In the genomic region with DNA sequence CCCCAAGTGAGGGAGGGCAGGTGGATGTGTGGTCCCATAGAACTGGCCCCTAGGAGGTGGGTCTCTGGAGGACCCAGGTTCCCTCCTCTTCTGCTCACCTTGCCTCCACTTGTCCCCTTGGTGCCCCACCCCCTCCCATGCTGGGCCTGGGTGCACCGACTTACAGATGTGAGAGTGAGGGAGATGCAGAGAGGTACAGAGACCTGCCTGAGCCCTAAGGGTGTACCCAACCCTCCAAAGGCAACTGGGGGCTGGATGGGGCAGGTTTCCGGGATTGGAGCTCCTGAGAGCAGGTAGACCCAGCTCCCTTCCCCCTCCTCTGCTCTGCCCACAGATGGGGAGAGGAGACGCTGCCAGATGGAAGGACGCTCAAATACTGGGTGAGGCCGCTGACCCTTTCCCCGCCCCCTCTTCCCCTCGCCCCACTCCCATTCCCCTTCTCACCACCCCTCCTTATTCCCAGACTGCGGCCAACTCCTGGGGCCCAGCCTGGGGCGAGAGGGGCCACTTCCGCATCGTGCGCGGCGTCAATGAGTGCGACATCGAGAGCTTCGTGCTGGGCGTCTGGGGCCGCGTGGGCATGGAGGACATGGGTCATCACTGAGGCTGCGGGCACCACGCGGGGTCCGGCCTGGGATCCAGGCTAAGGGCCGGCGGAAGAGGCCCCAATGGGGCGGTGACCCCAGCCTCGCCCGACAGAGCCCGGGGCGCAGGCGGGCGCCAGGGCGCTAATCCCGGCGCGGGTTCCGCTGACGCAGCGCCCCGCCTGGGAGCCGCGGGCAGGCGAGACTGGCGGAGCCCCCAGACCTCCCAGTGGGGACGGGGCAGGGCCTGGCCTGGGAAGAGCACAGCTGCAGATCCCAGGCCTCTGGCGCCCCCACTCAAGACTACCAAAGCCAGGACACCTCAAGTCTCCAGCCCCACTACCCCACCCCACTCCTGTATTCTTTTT, we compare ENCODE assay signal across 17 cellular contexts. TPM values are rescaled to one million over a fixed set of nuclear protein-coding genes. Genes with fewer than 3 reads are reported as not detected.
DNase-seq lines count a peak whose midpoint lies in the region; ATAC-seq and TF ChIP-seq lines count a peak whose summit lies in the region.
"Had no signal": no experiment of that assay in that cellular context is flagged by ENCODE, and none has a peak within 500 bp of the region (broad histone marks: within the 10 kb centered on the region; RNA-seq: fewer than 3 reads in every experiment).

No MANE protein-coding gene starts in this region.

- TF ChIP-seq CTCF in coronary artery (IDR thresholded peaks at IDR 0.05) (no peak), tibial artery (IDR thresholded peaks at IDR 0.05) (no peak), PC-3 (conservative IDR thresholded peaks at IDR 0.05; ENCODE audit: low read depth, low read length) (no peak)

- no peaks in the 10 kb centered on the region for H3F3A ChIP-seq in PC-3 (ENCODE audit: low read length, unreplicated experiment)

- no peaks in the 10 kb centered on the region for H3K4me1 ChIP-seq in naive thymus-derived CD4-positive, alpha-beta T cell (ENCODE audit: control insufficient read depth in 2 of 2, insufficient read depth in 2 of 2, low read length in 2 of 2)
- H3K4me1 ChIP-seq in tibial artery (peaks cover 0 to 97% (median 83%) of the 10 kb centered on the region in 4 donors), PC-3 (ENCODE audit: insufficient read depth, low read length) (peaks cover 59% of the 10 kb centered on the region)
- H3K4me1 ChIP-seq: parathyroid adenoma had no signal

- no peaks in the 10 kb centered on the region for H3K9me3 ChIP-seq in naive thymus-derived CD4-positive, alpha-beta T cell (ENCODE audit: control insufficient read depth in 2 of 3, low read length in 3 of 3)
- H3K9me3 ChIP-seq in tibial artery (no peaks in the 10 kb centered on the region), PC-3 (ENCODE audit: low read length) (no peaks in the 10 kb centered on the region)

- intact Hi-C loops in activated CD4-positive, alpha-beta memory T cell treated with anti-CD3 and anti-CD28 coated beads for 36 hours (cut with micrococcal nuclease), result loop anchor here (1.0 kb wide), 1 partner anchor 203 kb away; no protein-coding TSS in a partner anchor
- intact Hi-C loops in naive thymus-derived CD4-positive, alpha-beta T cell (cut with micrococcal nuclease), result no loop called here
- intact Hi-C loops in tibial artery (cut with DNase I; ENCODE audit: low total_unique reads), result no loop called here
- intact Hi-C loops in PC-3 (cut with micrococcal nuclease), result no loop called here

- H3K27ac Mint-ChIP-seq in activated CD4-positive, alpha-beta memory T cell treated with anti-CD3 and anti-CD28 coated beads, Interleukin-2, amount 10 ng/mL, durations not matched to agents 7 days and 5 days, result no peak overlapping the region
- H3K27ac Mint-ChIP-seq in activated CD4-positive, alpha-beta memory T cell treated with anti-CD3 and anti-CD28 coated beads for 36 hours, result no peak overlapping the region
- no peak overlapping the region for H3K27ac Mint-ChIP-seq in naive thymus-derived CD4-positive, alpha-beta T cell
- H3K27ac Mint-ChIP-seq: activated T-helper 1 cell treated with anti-CD3 and anti-CD28 coated beads, Interleukin-12 subunit alpha, Interleukin-12 subunit beta, Interleukin-2, Interleukin-4 antibody, amounts not matched to agents 30 ng/mL and 10 ng/mL and 1 ng/mL, durations not matched to agents 14 hours and 24 hours and 36 hours; CD8-positive, alpha-beta T cell had no signal

- no TSS peak for BruUV-seq in PC-3 (replicated peaks; lab: Mats Ljungman, UMichigan)

- peak; percentile 28 for ATAC-seq in naive thymus-derived CD4-positive, alpha-beta T cell
- ATAC-seq in HG03469 (IDR thresholded peaks at IDR 0.05; ENCODE audit: unreplicated experiment), result no peak
- no peak for ATAC-seq in PC-3
- ATAC-seq: CD8-positive, alpha-beta T cell had no signal

- H3K27me3 ChIP-seq in naive thymus-derived CD4-positive, alpha-beta T cell (ENCODE audit: control insufficient read depth in 2 of 2, insufficient read depth in 2 of 2, low read length in 2 of 2), result no peaks in the 10 kb centered on the region
- H3K27me3 ChIP-seq in tibial artery, result no peaks in the 10 kb centered on the region
- no peaks in the 10 kb centered on the region for H3K27me3 ChIP-seq in PC-3 (ENCODE audit: low read length)

- no peak overlapping the region for H3K9ac ChIP-seq in PC-3 (ENCODE audit: low read length)
- H3K9ac ChIP-seq: parathyroid adenoma had no signal

- H3K9me2 ChIP-seq in PC-3 (replicated peaks; ENCODE audit: low read length), result no peaks in the 10 kb centered on the region

- H3K27me3 Mint-ChIP-seq in activated CD4-positive, alpha-beta memory T cell treated with anti-CD3 and anti-CD28 coated beads, Interleukin-2, amount 10 ng/mL, durations not matched to agents 7 days and 5 days, result peaks cover 14% of the 10 kb centered on the region
- peaks cover 13% of the 10 kb centered on the region for H3K27me3 Mint-ChIP-seq in activated CD4-positive, alpha-beta memory T cell treated with anti-CD3 and anti-CD28 coated beads for 36 hours
- peaks cover 20 to 24% (median 22%) of the 10 kb centered on the region in 5 donors for H3K27me3 Mint-ChIP-seq in naive thymus-derived CD4-positive, alpha-beta T cell

- POLR2A ChIA-PET in activated CD4-positive, alpha-beta memory T cell treated with anti-CD3 and anti-CD28 coated beads, Interleukin-2, amount 10 ng/mL, durations not matched to agents 7 days and 5 days (lab: Charles Lee), result no interaction called here
- POLR2A ChIA-PET in activated CD4-positive, alpha-beta memory T cell treated with anti-CD3 and anti-CD28 coated beads for 36 hours (lab: Charles Lee), result no interaction called here
- POLR2A ChIA-PET in naive thymus-derived CD4-positive, alpha-beta T cell (lab: Charles Lee), result no interaction called here
- POLR2A ChIA-PET in PC-3 (lab: Charles Lee; ENCODE audit: unreplicated experiment), result no interaction called here

- H3K27ac ChIP-seq in coronary artery (peak overlapping the region; percentile 95 to 99), tibial artery (peak overlapping the region; percentile 87 to 91), PC-3 (ENCODE audit: low read length) (no peak overlapping the region)
- no peak overlapping the region for H3K27ac ChIP-seq in naive thymus-derived CD4-positive, alpha-beta T cell (ENCODE audit: low read depth, low read length)
- H3K27ac ChIP-seq: SK-N-MC had no signal

- H3K4me3 ChIP-seq in coronary artery (peak overlapping the region; percentile 34), tibial artery (no peak overlapping the region), PC-3 (ENCODE audit: low read length) (no peak overlapping the region)
- H3K4me3 ChIP-seq in naive thymus-derived CD4-positive, alpha-beta T cell (ENCODE audit: low read length), result no peak overlapping the region
- H3K4me3 ChIP-seq: SK-N-MC had no signal

- DNase-seq in activated CD4-positive, alpha-beta memory T cell treated with anti-CD3 and anti-CD28 coated beads, Interleukin-2, amount 10 ng/mL, durations not matched to agents 7 days and 5 days, result peak; percentile 14
- no peak for DNase-seq in activated CD4-positive, alpha-beta memory T cell treated with anti-CD3 and anti-CD28 coated beads for 36 hours
- DNase-seq in coronary artery (ENCODE audit: low spot score) (peak; percentile 70), tibial artery (peak in 1 of 2 donors; percentile 72), SW480 (ENCODE audit: low spot score) (no peak), PC-3 (no peak)
- no peak for DNase-seq in naive thymus-derived CD4-positive, alpha-beta T cell
- DNase-seq: cerebellar nuclear complex had no signal

- no peak overlapping the region for H2AFZ ChIP-seq in PC-3 (ENCODE audit: low read length)
- H2AFZ ChIP-seq: parathyroid adenoma had no signal

- no peaks in the 10 kb centered on the region for H3K36me3 ChIP-seq in naive thymus-derived CD4-positive, alpha-beta T cell (ENCODE audit: control insufficient read depth in 2 of 3, insufficient read depth in 3 of 3, low read length in 3 of 3)
- H3K36me3 ChIP-seq in tibial artery, result peaks cover 30 to 50% (median 42%) of the 10 kb centered on the region in 3 donors
- H3K36me3 ChIP-seq in PC-3 (ENCODE audit: low read depth, low read length), result peaks cover 35% of the 10 kb centered on the region

- CTCF ChIA-PET in activated CD4-positive, alpha-beta memory T cell treated with anti-CD3 and anti-CD28 coated beads, Interleukin-2, amount 10 ng/mL, durations not matched to agents 7 days and 5 days (lab: Charles Lee), result interaction anchor here (1.0 to 1.1 kb wide), 2 partner anchors 38 to 54 kb away, joined by 3 to 4 read pairs; no protein-coding TSS in a partner anchor
- CTCF ChIA-PET in activated CD4-positive, alpha-beta memory T cell treated with anti-CD3 and anti-CD28 coated beads for 36 hours (lab: Charles Lee), result interaction anchor here (1.5 kb wide), 1 partner anchor 32 kb away, joined by 6 read pairs; no protein-coding TSS in a partner anchor
- CTCF ChIA-PET in naive thymus-derived CD4-positive, alpha-beta T cell (lab: Charles Lee), result interaction anchor here (0.6 to 0.8 kb wide), 2 partner anchors 11 to 933 kb away, joined by 3 read pairs; no protein-coding TSS in a partner anchor
- CTCF ChIA-PET in PC-3 (lab: Charles Lee), result no interaction called here

- H3K36me3 Mint-ChIP-seq in activated CD4-positive, alpha-beta memory T cell treated with anti-CD3 and anti-CD28 coated beads, Interleukin-2, amount 10 ng/mL, durations not matched to agents 7 days and 5 days (ENCODE audit: low read depth), result no peaks in the 10 kb centered on the region
- no peaks in the 10 kb centered on the region for H3K36me3 Mint-ChIP-seq in activated CD4-positive, alpha-beta memory T cell treated with anti-CD3 and anti-CD28 coated beads for 36 hours
- H3K36me3 Mint-ChIP-seq in naive thymus-derived CD4-positive, alpha-beta T cell, result no peaks in the 10 kb centered on the region
- H3K36me3 Mint-ChIP-seq: CD8-positive, alpha-beta T cell had no signal

- H3K4me2 ChIP-seq in PC-3 (ENCODE audit: low read length), result no peak overlapping the region

- no peak overlapping the region for H3K4me3 Mint-ChIP-seq in activated CD4-positive, alpha-beta memory T cell treated with anti-CD3 and anti-CD28 coated beads, Interleukin-2, amount 10 ng/mL, durations not matched to agents 7 days and 5 days
- no peak overlapping the region for H3K4me3 Mint-ChIP-seq in activated CD4-positive, alpha-beta memory T cell treated with anti-CD3 and anti-CD28 coated beads for 36 hours
- no peak overlapping the region for H3K4me3 Mint-ChIP-seq in naive thymus-derived CD4-positive, alpha-beta T cell
- H3K4me3 Mint-ChIP-seq: activated T-helper 1 cell treated with anti-CD3 and anti-CD28 coated beads, Interleukin-12 subunit alpha, Interleukin-12 subunit beta, Interleukin-2, Interleukin-4 antibody, amounts not matched to agents 30 ng/mL and 10 ng/mL and 1 ng/mL, durations not matched to agents 14 hours and 24 hours and 36 hours; CD8-positive, alpha-beta T cell had no signal

- H3K9me3 Mint-ChIP-seq in activated CD4-positive, alpha-beta memory T cell treated with anti-CD3 and anti-CD28 coated beads, Interleukin-2, amount 10 ng/mL, durations not matched to agents 7 days and 5 days, result no peaks in the 10 kb centered on the region
- no peaks in the 10 kb centered on the region for H3K9me3 Mint-ChIP-seq in activated CD4-positive, alpha-beta memory T cell treated with anti-CD3 and anti-CD28 coated beads for 36 hours
- no peaks in the 10 kb centered on the region for H3K9me3 Mint-ChIP-seq in naive thymus-derived CD4-positive, alpha-beta T cell
- H3K9me3 Mint-ChIP-seq: activated T-helper 1 cell treated with anti-CD3 and anti-CD28 coated beads, Interleukin-12 subunit alpha, Interleukin-12 subunit beta, Interleukin-2, Interleukin-4 antibody, amounts not matched to agents 30 ng/mL and 10 ng/mL and 1 ng/mL, durations not matched to agents 14 hours and 24 hours and 36 hours; CD8-positive, alpha-beta T cell had no signal

- no peaks in the 10 kb centered on the region for H4K20me1 ChIP-seq in PC-3 (ENCODE audit: low read length)

- H3K4me1 Mint-ChIP-seq in activated CD4-positive, alpha-beta memory T cell treated with anti-CD3 and anti-CD28 coated beads, Interleukin-2, amount 10 ng/mL, durations not matched to agents 7 days and 5 days, result peaks cover 2% of the 10 kb centered on the region
- peaks cover 2% of the 10 kb centered on the region for H3K4me1 Mint-ChIP-seq in activated CD4-positive, alpha-beta memory T cell treated with anti-CD3 and anti-CD28 coated beads for 36 hours (ENCODE audit: low read depth)
- H3K4me1 Mint-ChIP-seq in naive thymus-derived CD4-positive, alpha-beta T cell, result peaks cover 0 to 6% (median 3%) of the 10 kb centered on the region in 7 donors

- H3K79me2 ChIP-seq in PC-3 (ENCODE audit: low read length), result peaks cover 17% of the 10 kb centered on the region
- H3K79me2 ChIP-seq: parathyroid adenoma had no signal

RNA-seq across cellular contexts. Expression of gene TINAGL1, which starts 10.3 kb away (rescaled TPM):
- total RNA-seq in activated CD4-positive, alpha-beta memory T cell treated with anti-CD3 and anti-CD28 coated beads, Interleukin-2, amount 10 ng/mL, durations not matched to agents 7 days and 5 days, result not detected
- not detected for total RNA-seq in activated CD4-positive, alpha-beta memory T cell treated with anti-CD3 and anti-CD28 coated beads for 36 hours
- total RNA-seq in naive thymus-derived CD4-positive, alpha-beta T cell, result not detected
- not detected for polyA plus RNA-seq in naive thymus-derived CD4-positive, alpha-beta T cell
- 176 and 217 TPM in 2 replicates for total RNA-seq in PC-3 (2014; rRNA removed)
- total RNA-seq: activated T-helper 1 cell treated with anti-CD3 and anti-CD28 coated beads, Interleukin-12 subunit alpha, Interleukin-12 subunit beta, Interleukin-2, Interleukin-4 antibody, amounts not matched to agents 30 ng/mL and 10 ng/mL and 1 ng/mL, durations not matched to agents 14 hours and 24 hours and 36 hours; CD8-positive, alpha-beta T cell had no signal

RNA-seq across cellular contexts. Expression of gene HCRTR1, which starts 30.8 kb away (rescaled TPM):
- total RNA-seq in activated CD4-positive, alpha-beta memory T cell treated with anti-CD3 and anti-CD28 coated beads, Interleukin-2, amount 10 ng/mL, durations not matched to agents 7 days and 5 days, result not detected
- total RNA-seq in activated CD4-positive, alpha-beta memory T cell treated with anti-CD3 and anti-CD28 coated beads for 36 hours, result not detected
- total RNA-seq in naive thymus-derived CD4-positive, alpha-beta T cell, result not detected
- polyA plus RNA-seq in naive thymus-derived CD4-positive, alpha-beta T cell, result not detected
- total RNA-seq in PC-3 (2014; rRNA removed), result not detected in 2 replicates
- total RNA-seq: A172; activated T-helper 1 cell treated with anti-CD3 and anti-CD28 coated beads, Interleukin-12 subunit alpha, Interleukin-12 subunit beta, Interleukin-2, Interleukin-4 antibody, amounts not matched to agents 30 ng/mL and 10 ng/mL and 1 ng/mL, durations not matched to agents 14 hours and 24 hours and 36 hours; CD8-positive, alpha-beta T cell; Daoy; H4; NCI-H460 had no signal

RNA-seq across cellular contexts. Expression of gene PEF1, which starts 58.0 kb away (rescaled TPM):
- 10 to 100 TPM; 50.4 to 50.5 TPM for total RNA-seq in activated CD4-positive, alpha-beta memory T cell treated with anti-CD3 and anti-CD28 coated beads, Interleukin-2, amount 10 ng/mL, durations not matched to agents 7 days and 5 days
- 10 to 100 TPM; 55.3 to 56.4 TPM for total RNA-seq in activated CD4-positive, alpha-beta memory T cell treated with anti-CD3 and anti-CD28 coated beads for 36 hours
- total RNA-seq in naive thymus-derived CD4-positive, alpha-beta T cell, result 10 to 100 TPM; 37.7 to 49.8 (median 40.8) TPM
- 10 to 100 TPM; 74.7 to 87.7 TPM for polyA plus RNA-seq in naive thymus-derived CD4-positive, alpha-beta T cell
- total RNA-seq in PC-3 (2014; rRNA removed), result 88.4 and 91.6 TPM in 2 replicates

Comparison
In these comparisons a context has a peak if more than half of its experiments do, and no peak if none do; other contexts are left out.
1. DNase-seq: peak in activated CD4-positive, alpha-beta memory T cell treated with anti-CD3 and anti-CD28 coated beads, Interleukin-2, amount 10 ng/mL, durations not matched to agents 7 days and 5 days (single experiment) and coronary artery (single experiment); none in activated CD4-positive, alpha-beta memory T cell treated with anti-CD3 and anti-CD28 coated beads for 36 hours (single experiment), naive thymus-derived CD4-positive, alpha-beta T cell (0 of 9), SW480 (single experiment) and PC-3 (single experiment).
2. H3K27ac ChIP-seq: peak in coronary artery (2 of 2) and tibial artery (2 of 2); none in naive thymus-derived CD4-positive, alpha-beta T cell (single experiment) and PC-3 (single experiment).
3. RNA of gene TINAGL1, which starts 10.3 kb away (total RNA-seq): 176 to 217 TPM in PC-3; not detected in activated CD4-positive, alpha-beta memory T cell treated with anti-CD3 and anti-CD28 coated beads, Interleukin-2, amount 10 ng/mL, durations not matched to agents 7 days and 5 days, not detected in activated CD4-positive, alpha-beta memory T cell treated with anti-CD3 and anti-CD28 coated beads for 36 hours and not detected in naive thymus-derived CD4-positive, alpha-beta T cell; every median in the first group is over 100 times any median in the second.